10 cellular contexts compared by ENCODE assay signal in the genomic region with DNA sequence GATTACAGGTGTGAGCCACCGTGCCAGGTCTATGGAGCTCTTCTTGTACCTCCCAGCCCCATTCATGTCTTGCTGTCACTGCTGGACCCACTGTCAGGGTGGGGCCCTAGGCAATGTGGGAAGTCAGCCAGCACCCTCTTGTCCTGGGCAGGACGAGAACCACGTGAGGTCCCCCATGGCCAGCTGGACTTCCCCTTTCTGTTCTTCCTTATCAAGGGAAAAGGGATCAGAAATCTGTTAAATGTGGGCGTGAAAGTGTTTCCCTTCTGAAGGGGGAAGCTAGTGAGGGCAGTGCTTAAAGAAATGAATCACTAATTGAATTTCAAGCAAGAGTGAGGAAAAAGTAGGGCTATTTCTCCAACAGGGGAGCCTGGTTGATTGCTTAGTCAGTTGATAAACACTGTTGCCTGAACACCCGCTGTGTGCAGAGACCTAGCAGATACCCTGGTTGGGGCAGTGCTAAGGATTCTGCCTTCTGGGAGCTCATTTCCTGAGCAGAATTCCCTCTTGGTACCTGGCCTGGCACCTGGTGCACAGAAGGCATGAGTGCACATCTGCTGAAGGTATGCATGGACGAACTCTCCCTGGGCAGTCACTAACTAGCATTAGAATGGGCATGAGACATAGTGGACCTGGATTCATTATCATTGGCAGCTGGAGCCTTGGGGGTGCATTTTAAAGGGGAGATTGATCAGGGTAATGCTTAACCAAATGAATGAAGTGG. TPM values are rescaled to one million over a fixed set of nuclear protein-coding genes. Genes with fewer than 3 reads are reported as not detected.
DNase-seq lines count a peak whose midpoint lies in the region; ATAC-seq and TF ChIP-seq lines count a peak whose summit lies in the region.
"Had no signal": no experiment of that assay in that cellular context is flagged by ENCODE, and none has a peak within 500 bp of the region (broad histone marks: within the 10 kb centered on the region; RNA-seq: fewer than 3 reads in every experiment).

No MANE protein-coding gene starts in this region.

- H3K36me3 ChIP-seq in right lobe of liver: no peaks in the 10 kb centered on the region

- no peaks in the 10 kb centered on the region for H4K20me1 ChIP-seq in H9 (ENCODE audit: control insufficient read depth, insufficient read depth, insufficient read length)

- H3K18ac ChIP-seq in H9 (ENCODE audit: insufficient read length, low read depth, low read length): no peak overlapping the region

- H3K36me3 Mint-ChIP-seq in H9 (ENCODE audit: insufficient read depth in 1 of 3, low read depth in 3 of 3): peaks cover 0 to 9% (median 0%) of the 10 kb centered on the region in 3 experiments; a peak in 3 of 7 replicates
- peaks cover 22% of the 10 kb centered on the region for H3K36me3 Mint-ChIP-seq in activated CD4-positive, alpha-beta memory T cell treated with anti-CD3 and anti-CD28 coated beads for 36 hours
- H3K36me3 Mint-ChIP-seq: brain had no signal

- no peak overlapping the region for H4K8ac ChIP-seq in H9 (replicated peaks; ENCODE audit: insufficient read length, low read depth, low read length)

- peaks cover 0 to 5% of the 10 kb centered on the region in 2 experiments; a peak in 1 of 5 replicates for H3K9me3 Mint-ChIP-seq in H9
- peaks cover 8% of the 10 kb centered on the region for H3K9me3 Mint-ChIP-seq in activated CD4-positive, alpha-beta memory T cell treated with anti-CD3 and anti-CD28 coated beads for 36 hours

- H3K9ac ChIP-seq in H9 (ENCODE audit: extremely low read depth, insufficient read length, low read length): no peak overlapping the region

- no peak overlapping the region for H4K91ac ChIP-seq in H9 (ENCODE audit: insufficient read length, low read depth, low read length)

- H2AK5ac ChIP-seq in H9 (ENCODE audit: insufficient read length, low read length): no peak overlapping the region

- H3K27me3 Mint-ChIP-seq in H9 (ENCODE audit: low read depth): no peaks in the 10 kb centered on the region; the same call in 1 of the 2 replicates
- no peaks in the 10 kb centered on the region for H3K27me3 Mint-ChIP-seq in activated CD4-positive, alpha-beta memory T cell treated with anti-CD3 and anti-CD28 coated beads for 36 hours

- no peak overlapping the region for H3K56ac ChIP-seq in H9 (ENCODE audit: insufficient read length, low read depth, low read length)

- TF ChIP-seq POLR2A in right lobe of liver (IDR thresholded peaks at IDR 0.05): no peak

- H3K4ac ChIP-seq in H9 (ENCODE audit: low read depth, low read length): no peak overlapping the region

- no peak overlapping the region for H3K4me3 ChIP-seq in right lobe of liver

- peak overlapping the region in 2 of 3 experiments; percentile 16 to 53; a peak in 3 of 7 replicates for H3K27ac Mint-ChIP-seq in H9
- H3K27ac Mint-ChIP-seq in activated CD4-positive, alpha-beta memory T cell treated with anti-CD3 and anti-CD28 coated beads for 36 hours: peak overlapping the region; percentile 99
- H3K27ac Mint-ChIP-seq: brain had no signal

- H3K4me3 Mint-ChIP-seq in H9: peak overlapping the region in 1 of 2 experiments; percentile 27; a peak in 1 of 5 replicates
- no peak overlapping the region for H3K4me3 Mint-ChIP-seq in activated CD4-positive, alpha-beta memory T cell treated with anti-CD3 and anti-CD28 coated beads for 36 hours
- H3K4me3 Mint-ChIP-seq: brain had no signal

- CTCF ChIA-PET in activated CD4-positive, alpha-beta memory T cell treated with anti-CD3 and anti-CD28 coated beads for 36 hours (lab: Charles Lee): interaction anchor here (0.7 to 3.1 kb wide), 10 partner anchors 10 to 527 kb away, joined by 3 to 17 read pairs (median 3); no protein-coding TSS in a partner anchor

- H3K4me1 ChIP-seq in H9 (ENCODE audit: insufficient read depth, low read length) (0 out of 2 replicates have a peak, but pooled peaks cover 3% of the 10 kb centered on the region), right lobe of liver (peaks cover 0 to 25% (median 6%) of the 10 kb centered on the region in 4 donors)

- H3K9me3 ChIP-seq in H9 (ENCODE audit: control insufficient read depth, low read depth, low read length) (no peaks in the 10 kb centered on the region), right lobe of liver (no peaks in the 10 kb centered on the region)

- no peaks in the 10 kb centered on the region for H3K23me2 ChIP-seq in H9 (ENCODE audit: insufficient read length, low read depth, low read length, poor library complexity, severe bottlenecking)

- no peak overlapping the region for H4K5ac ChIP-seq in H9 (ENCODE audit: insufficient read length, low read depth, low read length)

- ATAC-seq in right lobe of liver (peak; percentile 13 to 38 (median 30)), GM21825 (IDR thresholded peaks at IDR 0.05; ENCODE audit: unreplicated experiment) (no peak), GM21723 (IDR thresholded peaks at IDR 0.05; ENCODE audit: unreplicated experiment) (no peak)

- POLR2A ChIA-PET in activated CD4-positive, alpha-beta memory T cell treated with anti-CD3 and anti-CD28 coated beads for 36 hours (lab: Charles Lee): interaction anchor here (0.6 to 1.1 kb wide), 5 partner anchors 10 to 127 kb away, joined by 3 to 4 read pairs (median 4); no protein-coding TSS in a partner anchor

- H3T11ph ChIP-seq in H9 (ENCODE audit: low read length): no peak overlapping the region

- no peak overlapping the region for H2BK5ac ChIP-seq in H9 (ENCODE audit: insufficient read length, low read length)

- H3K27ac ChIP-seq in H9 (ENCODE audit: insufficient read length, low read depth, low read length) (no peak overlapping the region), right lobe of liver (no peak overlapping the region)

- H2BK120ac ChIP-seq in H9 (ENCODE audit: low read depth, low read length, poor library complexity, severe bottlenecking): no peak overlapping the region

- in situ Hi-C loops in ACHN (cut with HindIII; ENCODE audit: low pct_ligation_motif_present, low pct_unique_long_range_greater_than_20kb, low sequenced_read_pairs): no loop called here

- no peak overlapping the region for H2BK12ac ChIP-seq in H9 (ENCODE audit: insufficient read length, low read depth, low read length)

- no peaks in the 10 kb centered on the region for H3K79me1 ChIP-seq in H9 (ENCODE audit: insufficient read depth, low read depth, low read length, poor library complexity, severe bottlenecking)

- H3K79me2 ChIP-seq in H9 (ENCODE audit: insufficient read depth, low read length): no peaks in the 10 kb centered on the region

- peaks cover 16 to 22% of the 10 kb centered on the region in 2 experiments for H3K4me1 Mint-ChIP-seq in H9
- H3K4me1 Mint-ChIP-seq in activated CD4-positive, alpha-beta memory T cell treated with anti-CD3 and anti-CD28 coated beads for 36 hours (ENCODE audit: low read depth): peaks cover 93% of the 10 kb centered on the region
- H3K4me1 Mint-ChIP-seq: brain had no signal

- WGBS in H9 (ENCODE audit: extremely low coverage, insufficient read length, low lambda C conversion rate): no CpG with 5 or more reads among the region's 6 CpGs
- 56% methylated on average over 6 of the region's 6 CpGs for WGBS in right lobe of liver (ENCODE audit: insufficient coverage, low coverage, low lambda C conversion rate, missing lambda C conversion rate)

- H3K23ac ChIP-seq in H9 (ENCODE audit: insufficient read length, low read depth, low read length): no peak overlapping the region

- no peak overlapping the region for H3K4me2 ChIP-seq in H9 (ENCODE audit: insufficient read depth, insufficient read length, low read length)

- H3K27me3 ChIP-seq in H9 (ENCODE audit: insufficient read depth, low read length) (no peaks in the 10 kb centered on the region), right lobe of liver (no peaks in the 10 kb centered on the region)

- intact Hi-C loops in activated CD4-positive, alpha-beta memory T cell treated with anti-CD3 and anti-CD28 coated beads for 36 hours (cut with micrococcal nuclease): loop anchor here (5.0 kb wide), 4 partner anchors 403 to 503 kb away; a partner anchor contains a TSS
- intact Hi-C loops in right lobe of liver (cut with DNase I): no loop called here

- no peak overlapping the region for H2AFZ ChIP-seq in H9 (ENCODE audit: low read length)

- DNase-seq in A172 (ENCODE audit: low spot score): peak; percentile 57
- DNase-seq in H9: no peak
- no peak for DNase-seq in activated CD4-positive, alpha-beta memory T cell treated with anti-CD3 and anti-CD28 coated beads for 36 hours
- peak; percentile 64 to 82 (median 71) for DNase-seq in right lobe of liver
- DNase-seq in ACHN: no peak
- no peak for DNase-seq in LoVo (ENCODE audit: low spot score)
- DNase-seq: DMS153 had no signal

- no peak for TF ChIP-seq CTCF in H9 (conservative IDR thresholded peaks at IDR 0.05)
- no peak for TF ChIP-seq CTCF in right lobe of liver (IDR thresholded peaks at IDR 0.05)

- H3K14ac ChIP-seq in H9 (ENCODE audit: insufficient read depth, low read length): no peak overlapping the region

- no peak overlapping the region for H2BK15ac ChIP-seq in H9 (ENCODE audit: low read depth, low read length)

- H2BK20ac ChIP-seq in H9 (ENCODE audit: low read depth, low read length, poor library complexity, severe bottlenecking): no peak overlapping the region

RNA-seq across cellular contexts. Expression of a gene that starts 13.0 kb away (rescaled TPM):
- 13.8 and 17.7 TPM in 2 replicates for total RNA-seq in A172 (2014; rRNA removed; shearing (Covaris generic))
- total RNA-seq in H9 (2021) (2.6 and 4.0 TPM in 2 replicates), right lobe of liver (10 to 100 TPM in 1 of 6 experiments, 1 to 10 TPM in 5; 2.5 to 10.2 (median 6.5) TPM)
- 100 to 1,000 TPM in 1 of 2 experiments, 10 to 100 TPM in 1; 100.0 to 107 TPM for total RNA-seq in activated CD4-positive, alpha-beta memory T cell treated with anti-CD3 and anti-CD28 coated beads for 36 hours

Comparison
In these comparisons a context has a peak if more than half of its experiments do, and no peak if none do; other contexts are left out.
1. DNase-seq: peak in A172 (single experiment) and right lobe of liver (3 of 3); none in H9 (single experiment), activated CD4-positive, alpha-beta memory T cell treated with anti-CD3 and anti-CD28 coated beads for 36 hours (single experiment), ACHN (single experiment) and LoVo (single experiment).
2. ATAC-seq: peak in right lobe of liver (4 of 4); none in GM21825 (single experiment) and GM21723 (single experiment).